Comparison of ENCODE assay signal across 3 cellular contexts in genomic region chr6:107084446-107084845, GRCh38.
TF ChIP-seq lines count a peak whose summit lies in the region.

No MANE protein-coding gene starts in this region.

TF ChIP-seq in A549, 52 proteins besides CTCF, POLR2A, EP300 and RAD21:
- peak; percentile 66 for TF ChIP-seq MAFK (IDR thresholded peaks at IDR 0.05; ENCODE audit: partially characterized antibody)

TF ChIP-seq in IMR-90, 13 proteins besides CTCF, POLR2A, EP300 and RAD21:
- peak; percentile 26; the same call in 1 of the 2 replicates for TF ChIP-seq MAFK (IDR thresholded peaks at IDR 0.05; ENCODE audit: low read depth, low read length)

TF ChIP-seq in GM12878, 131 proteins besides CTCF, POLR2A, EP300 and RAD21:
- peak; percentile 79; the same call in 1 of the 2 replicates for TF ChIP-seq ZBTB33 (IDR thresholded peaks at IDR 0.05)
